In genomic region chr3:30131171-30131570, GRCh38 we compare ENCODE assay signal across 16 cellular contexts.
DNase-seq lines count a peak whose midpoint lies in the region; ATAC-seq, FAIRE-seq and TF ChIP-seq lines count a peak whose summit lies in the region.
"Had no signal": no experiment of that assay in that cellular context is flagged by ENCODE, and none has a peak within 500 bp of the region (broad histone marks: within the 10 kb centered on the region; RNA-seq: fewer than 3 reads in every experiment).

No MANE protein-coding gene starts in this region.

- no peaks in the 10 kb centered on the region for H4K20me1 ChIP-seq in K562 (replicated peaks; ENCODE audit: control insufficient read depth, insufficient read depth, low read length)

- no peak for TF ChIP-seq EP300 in K562 (IDR thresholded peaks at IDR 0.05; ENCODE audit: low read length)

- 20% methylated on average over 4 of the region's 4 CpGs for WGBS in K562 (ENCODE audit: insufficient coverage, low coverage, missing lambda C conversion rate)

- no peaks in the 10 kb centered on the region for H3K36me3 Mint-ChIP-seq in osteocyte (ENCODE audit: unreplicated experiment)

- no peak overlapping the region for H3K4me2 ChIP-seq in K562 (ENCODE audit: insufficient read depth, low read length)

- H3K27ac ChIP-seq in K562 (ENCODE audit: extremely low read depth, low read depth, low read length) (no peak overlapping the region), caudate nucleus (ENCODE audit: low read depth, low read length) (no peak overlapping the region)

- H3K27me3 Mint-ChIP-seq in osteocyte (ENCODE audit: unreplicated experiment), result no peaks in the 10 kb centered on the region

- H3K4me1 ChIP-seq in K562 (replicated peaks in 1 of 2; ENCODE audit: control insufficient read depth in 2 of 2, insufficient read depth in 2 of 2, low read length in 2 of 2), result no peaks in the 10 kb centered on the region

- H3K9me1 ChIP-seq in K562 (ENCODE audit: control insufficient read depth, insufficient read depth, low read length), result no peaks in the 10 kb centered on the region

- BruUV-seq in K562 (replicated peaks; lab: Mats Ljungman, UMichigan), result no TSS peak

- no peak overlapping the region for H3K4me3 ChIP-seq in K562

- H3K9ac ChIP-seq in K562 (ENCODE audit: insufficient read depth in 1 of 2, low read depth in 2 of 2, low read length in 2 of 2), result no peak overlapping the region

- no peaks in the 10 kb centered on the region for H3K36me3 ChIP-seq in K562 (ENCODE audit: control insufficient read depth, insufficient read depth, low read length)

- no peak for TF ChIP-seq RAD21 in K562 (CRISPR knock-in tag; conservative IDR thresholded peaks at IDR 0.05 in 1 of 2, IDR thresholded peaks at IDR 0.05 in 1 of 2)

- H3K27me3 ChIP-seq in K562 (ENCODE audit: control insufficient read depth in 2 of 2, insufficient read depth in 2 of 2, low read length in 2 of 2), result no peaks in the 10 kb centered on the region

- TF ChIP-seq CTCF in K562 (IDR thresholded peaks at IDR 0.05 in 2 of 3, conservative IDR thresholded peaks at IDR 0.05 in 1 of 3; ENCODE audit: insufficient read depth in 2 of 3, low read depth in 1 of 3, low read length in 3 of 3), result no peak
- no peak for TF ChIP-seq CTCF in osteocyte (IDR thresholded peaks at IDR 0.05)

- no peak for TF ChIP-seq POLR2A in K562 (conservative IDR thresholded peaks at IDR 0.05)

- H2AFZ ChIP-seq in K562 (ENCODE audit: low read depth, low read length), result no peak overlapping the region

- in situ Hi-C loops in K562 (cut with MboI), result no loop called here

- peaks cover 1% of the 10 kb centered on the region; the same call in 1 of the 2 replicates for H3K9me3 ChIP-seq in K562 (replicated peaks; ENCODE audit: control insufficient read depth, insufficient read depth, low read depth, low read length)

- no peaks in the 10 kb centered on the region for H3K79me2 ChIP-seq in K562 (ENCODE audit: control insufficient read depth, insufficient read depth, low read length)

- no peak overlapping the region for H3K27ac Mint-ChIP-seq in osteocyte (ENCODE audit: unreplicated experiment)
- H3K27ac Mint-ChIP-seq: B cell; CD4-positive, alpha-beta memory T cell had no signal

- peaks cover 18% of the 10 kb centered on the region for H3K9me3 Mint-ChIP-seq in osteocyte (ENCODE audit: unreplicated experiment)

- intact Hi-C loops in K562 (cut with micrococcal nuclease), result no loop called here

- FAIRE-seq in K562 (lab: Jason Lieb, UNC), result no peak

- POLR2A ChIA-PET in K562 (lab: Yijun Ruan, JAX), result no interaction called here

- CTCF ChIA-PET in K562 (lab: Yijun Ruan, JAX; ENCODE audit: low intra/inter-chr PET ratio), result no interaction called here

- no peak for ATAC-seq in K562
- ATAC-seq: SK-N-SH treated with all-trans-retinoic acid at 6 μM for 48 hours had no signal

- DNase-seq in NCI-H2029 (lab: John Stamatoyannopoulos, UW), result peak; percentile 16
- DNase-seq in NCI-H2029 treated with DMSO at 0.1 percent for 48 hours (lab: John Stamatoyannopoulos, UW), result no peak
- peak; percentile 68 to 73 for DNase-seq in NCI-H2081 (lab: John Stamatoyannopoulos, UW)
- peak; percentile 54 for DNase-seq in NCI-H748 (lab: John Stamatoyannopoulos, UW; ENCODE audit: unreplicated experiment)
- DNase-seq in K562 (ENCODE audit: extremely low read depth in 1 of 4, low spot score in 3 of 4), result peak in 1 of 4 experiments; percentile 3
- DNase-seq in AML-193 (lab: John Stamatoyannopoulos, UW), result no peak
- no peak for DNase-seq in caudate nucleus (lab: John Stamatoyannopoulos, UW)
- DNase-seq in osteocyte (ENCODE audit: extremely low spot score, unreplicated experiment), result no peak
- DNase-seq: ACHN; CD4-positive, alpha-beta memory T cell; HCEC 1CT; Kasumi-1; NCI-H187; Right ventricle myocardium superior had no signal

- no peak overlapping the region for H3K4me3 Mint-ChIP-seq in osteocyte (ENCODE audit: unreplicated experiment)
- H3K4me3 Mint-ChIP-seq: B cell; CD4-positive, alpha-beta memory T cell had no signal

- no peaks in the 10 kb centered on the region for H3K4me1 Mint-ChIP-seq in osteocyte (ENCODE audit: unreplicated experiment)
- H3K4me1 Mint-ChIP-seq: B cell; CD4-positive, alpha-beta memory T cell had no signal

TF ChIP-seq in K562, 482 proteins besides CTCF, POLR2A, EP300 and RAD21:
- no peak for TF ChIP-seq HNRNPK (IDR thresholded peaks at IDR 0.05; ENCODE audit: low read depth, low read length, poor library complexity, severe bottlenecking)
- TF ChIP-seq NFYB (IDR thresholded peaks at IDR 0.05; ENCODE audit: extremely low read depth, insufficient read length), result no peak
- TF ChIP-seq NFIC (IDR thresholded peaks at IDR 0.05), result peak; percentile 27; the same call in 1 of the 2 replicates

Comparison
In these comparisons a context has a peak if more than half of its experiments do, and no peak if none do; other contexts are left out.
1. DNase-seq: peak in NCI-H2029 (single experiment), NCI-H2081 (2 of 2) and NCI-H748 (single experiment); none in NCI-H2029 treated with DMSO at 0.1 percent for 48 hours (single experiment), AML-193 (0 of 2), caudate nucleus (0 of 61) and osteocyte (single experiment).